Comparison of ENCODE assay signal across 35 cellular contexts in the genomic region with DNA sequence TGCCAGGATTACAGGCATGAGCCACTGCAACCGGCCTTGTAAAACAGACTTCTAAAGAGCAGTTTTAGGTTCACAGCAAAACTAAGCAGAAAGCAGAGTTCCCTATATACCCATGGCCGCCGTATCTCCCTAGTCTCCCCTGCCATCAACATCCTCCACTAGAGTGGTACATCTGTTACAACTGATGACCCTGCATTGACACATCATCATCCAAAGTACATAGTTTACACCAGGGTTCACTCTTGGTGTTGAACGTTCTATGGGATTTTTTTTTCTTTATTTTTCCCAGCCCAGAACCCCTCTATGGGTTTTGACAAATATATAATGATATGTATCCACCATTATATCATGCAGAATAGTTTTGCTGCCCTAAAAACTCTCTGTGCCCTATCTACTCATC.
"Had no signal": no experiment of that assay in that cellular context is flagged by ENCODE, and none has a peak within 500 bp of the region (broad histone marks: within the 10 kb centered on the region; RNA-seq: fewer than 3 reads in every experiment).

No MANE protein-coding gene starts in this region.

- H3K4me3 Mint-ChIP-seq: activated B cell treated with CpG ODN at 0.5 μM for 24 hours; activated CD4-positive, alpha-beta memory T cell treated with anti-CD3 and anti-CD28 coated beads for 36 hours; activated CD4-positive, alpha-beta T cell treated with anti-CD3 and anti-CD28 coated beads, Interleukin-2, amount 10 ng/mL, durations not matched to agents 24 days and 14 days; activated CD8-positive, alpha-beta T cell treated with anti-CD3 and anti-CD28 coated beads for 36 hours; activated naive CD4-positive, alpha-beta T cell treated with anti-CD3 and anti-CD28 coated beads for 36 hours; activated naive CD8-positive, alpha-beta T cell treated with anti-CD3 and anti-CD28 coated beads for 36 hours; activated T-cell treated with anti-CD3 and anti-CD28 coated beads, Interleukin-2, amount 50 U/mL, for 4 hours; activated T-cell treated with anti-CD3 and anti-CD28 coated beads, Interleukin-2, amount 50 U/mL, for 72 hours; activated T-helper 1 cell treated with anti-CD3 and anti-CD28 coated beads, Interleukin-12 subunit alpha, Interleukin-12 subunit beta, Interleukin-2, Interleukin-4 antibody, amounts not matched to agents 30 ng/mL and 10 ng/mL and 1 ng/mL, durations not matched to agents 14 hours and 24 hours and 36 hours; activated T-helper 17 cell treated with anti-CD3 and anti-CD28 coated beads, Interleukin-2, amount 50 U/mL, for 72 hours; T-helper 1 cell treated with Interleukin-12 subunit alpha and Interleukin-12 subunit beta and Interleukin-4 antibody, amounts not matched to agents 30 μg/mL and 1 μg/mL, for 36 hours; T-helper 2 cell treated with Interferon-gamma antibody and Interleukin-4, amounts not matched to agents 5 μg/mL and 100 μg/mL, for 36 hours had no signal

- H3K27ac ChIP-seq: adrenal gland, body of pancreas, brain microvascular endothelial cell, breast epithelium, VCaP had no signal

- H3K27me3 Mint-ChIP-seq: activated B cell treated with CpG ODN at 0.5 μM for 24 hours; activated CD4-positive, alpha-beta memory T cell treated with anti-CD3 and anti-CD28 coated beads for 36 hours; activated CD8-positive, alpha-beta T cell treated with anti-CD3 and anti-CD28 coated beads for 36 hours; activated naive CD8-positive, alpha-beta T cell treated with anti-CD3 and anti-CD28 coated beads for 36 hours; activated T-helper 17 cell treated with anti-CD3 and anti-CD28 coated beads, Interleukin-2, amount 50 U/mL, for 72 hours had no signal

- H3K36me3 ChIP-seq: adrenal gland, brain microvascular endothelial cell, breast epithelium had no signal

- H3K9me3 Mint-ChIP-seq: activated B cell treated with CpG ODN at 0.5 μM for 24 hours; activated CD4-positive, alpha-beta memory T cell treated with anti-CD3 and anti-CD28 coated beads for 36 hours; activated CD8-positive, alpha-beta T cell treated with anti-CD3 and anti-CD28 coated beads for 36 hours; activated naive CD4-positive, alpha-beta T cell treated with anti-CD3 and anti-CD28 coated beads for 36 hours; activated naive CD4-positive, alpha-beta T cell treated with anti-CD3 and anti-CD28 coated beads, Interleukin-2, amount 50 U/mL, for 72 hours; activated T-cell treated with anti-CD3 and anti-CD28 coated beads, Interleukin-2, amount 50 U/mL, for 4 hours; activated T-cell treated with anti-CD3 and anti-CD28 coated beads, Interleukin-2, amount 50 U/mL, for 72 hours; activated T-helper 1 cell treated with anti-CD3 and anti-CD28 coated beads, Interleukin-12 subunit alpha, Interleukin-12 subunit beta, Interleukin-2, Interleukin-4 antibody, amounts not matched to agents 30 ng/mL and 10 ng/mL and 1 ng/mL, durations not matched to agents 14 hours and 24 hours and 36 hours; activated T-helper 17 cell treated with anti-CD3 and anti-CD28 coated beads, Interleukin-2, amount 50 U/mL, for 72 hours; T-helper 2 cell treated with Interferon-gamma antibody and Interleukin-4, amounts not matched to agents 5 μg/mL and 100 μg/mL, for 36 hours had no signal

- H3K27ac Mint-ChIP-seq: activated B cell treated with CpG ODN at 0.5 μM for 24 hours; activated CD4-positive, alpha-beta memory T cell treated with anti-CD3 and anti-CD28 coated beads for 36 hours; activated CD4-positive, alpha-beta T cell treated with anti-CD3 and anti-CD28 coated beads, Interleukin-2, amount 10 ng/mL, durations not matched to agents 24 days and 14 days; activated CD8-positive, alpha-beta T cell treated with anti-CD3 and anti-CD28 coated beads for 36 hours; activated naive CD4-positive, alpha-beta T cell treated with anti-CD3 and anti-CD28 coated beads for 36 hours; activated naive CD4-positive, alpha-beta T cell treated with anti-CD3 and anti-CD28 coated beads, Interleukin-2, amount 50 U/mL, for 72 hours; activated naive CD8-positive, alpha-beta T cell treated with anti-CD3 and anti-CD28 coated beads for 36 hours; activated T-cell treated with anti-CD3 and anti-CD28 coated beads, Interleukin-2, amount 50 U/mL, for 72 hours; activated T-helper 1 cell treated with anti-CD3 and anti-CD28 coated beads, Interleukin-12 subunit alpha, Interleukin-12 subunit beta, Interleukin-2, Interleukin-4 antibody, amounts not matched to agents 30 ng/mL and 10 ng/mL and 1 ng/mL, durations not matched to agents 14 hours and 24 hours and 36 hours; activated T-helper 17 cell treated with anti-CD3 and anti-CD28 coated beads, Interleukin-2, amount 50 U/mL, for 72 hours; T-helper 1 cell treated with Interleukin-12 subunit alpha and Interleukin-12 subunit beta and Interleukin-4 antibody, amounts not matched to agents 30 μg/mL and 1 μg/mL, for 36 hours; T-helper 2 cell treated with Interferon-gamma antibody and Interleukin-4, amounts not matched to agents 5 μg/mL and 100 μg/mL, for 36 hours had no signal

- DNase-seq: activated B cell treated with CpG ODN at 0.5 μM for 24 hours; activated CD4-positive, alpha-beta memory T cell treated with anti-CD3 and anti-CD28 coated beads for 36 hours; activated CD4-positive, alpha-beta T cell treated with anti-CD3 and anti-CD28 coated beads for 4 hours; activated CD4-positive, alpha-beta T cell treated with anti-CD3 and anti-CD28 coated beads, Interleukin-2, amount 10 ng/mL, durations not matched to agents 24 days and 14 days; activated CD4-positive, alpha-beta T cell treated with anti-CD3 and anti-CD28 coated beads, Interleukin-2, amount 50 U/mL, for 1 hour; activated CD4-positive, alpha-beta T cell treated with anti-CD3 and anti-CD28 coated beads, Interleukin-2, amount 50 U/mL, for 4 hours; activated CD4-positive, CD25-positive, alpha-beta regulatory T cell treated with anti-CD3 and anti-CD28 coated beads, Interleukin-2, amount 50 U/mL, for 72 hours; activated CD8-positive, alpha-beta memory T cell treated with anti-CD3 and anti-CD28 coated beads, Interleukin-2, amount 50 U/mL, for 4 hours; activated CD8-positive, alpha-beta T cell treated with anti-CD3 and anti-CD28 coated beads for 36 hours; activated effector memory CD4-positive, alpha-beta T cell treated with anti-CD3 and anti-CD28 coated beads, Interleukin-2, amount 50 U/mL, for 16 hours; activated gamma-delta T cell treated with Interleukin-2 at 50 U/mL for 16 hours; activated naive CD4-positive, alpha-beta T cell; activated naive CD4-positive, alpha-beta T cell treated with anti-CD3 and anti-CD28 coated beads for 36 hours; activated naive CD4-positive, alpha-beta T cell treated with anti-CD3 and anti-CD28 coated beads, Interleukin-2, amount 50 U/mL, for 16 hours; activated naive CD8-positive, alpha-beta T cell treated with anti-CD3 and anti-CD28 coated beads for 36 hours; activated T-cell treated with anti-CD3 and anti-CD28 coated beads for 4 hours; activated T-cell treated with anti-CD3 and anti-CD28 coated beads, Interleukin-2, amount 50 U/mL, for 1 hour; activated T-cell treated with anti-CD3 and anti-CD28 coated beads, Interleukin-2, amount 50 U/mL, for 4 hours; activated T-cell treated with anti-CD3 and anti-CD28 coated beads, Interleukin-2, amount 50 U/mL, for 72 hours; adrenal gland; amniotic stem cell; aorta; body of pancreas; brain microvascular endothelial cell; central memory CD4-positive, alpha-beta T cell; T-helper 1 cell; T-helper 2 cell; T-helper 9 cell had no signal

- H3K4me3 ChIP-seq: adrenal gland, body of pancreas, breast epithelium had no signal

- H3K36me3 Mint-ChIP-seq: activated CD4-positive, alpha-beta memory T cell treated with anti-CD3 and anti-CD28 coated beads for 36 hours had no signal

- H3K4me1 ChIP-seq: breast epithelium had no signal

- ATAC-seq: activated CD8-positive, alpha-beta T cell treated with anti-CD3 and anti-CD28 coated beads for 36 hours; activated naive CD4-positive, alpha-beta T cell treated with anti-CD3 and anti-CD28 coated beads, Interleukin-2, amount 50 U/mL, for 72 hours; activated T-cell treated with anti-CD3 and anti-CD28 coated beads, Interleukin-2, amount 50 U/mL, for 4 hours; activated T-cell treated with anti-CD3 and anti-CD28 coated beads, Interleukin-2, amount 50 U/mL, for 72 hours; activated T-helper 17 cell treated with anti-CD3 and anti-CD28 coated beads, Interleukin-2, amount 50 U/mL, for 72 hours; body of pancreas had no signal

- H3K9me3 ChIP-seq: adrenal gland, body of pancreas, breast epithelium had no signal

- H3K27me3 ChIP-seq: adrenal gland, body of pancreas, brain microvascular endothelial cell, breast epithelium had no signal
